Comparison of ENCODE assay signal across 8 cellular contexts in genomic region chr19:36665832-36666231, GRCh38. TPM values are rescaled to one million over a fixed set of nuclear protein-coding genes. Genes with fewer than 3 reads are reported as not detected.
DNase-seq lines count a peak whose midpoint lies in the region; ATAC-seq lines count a peak whose summit lies in the region.

No MANE protein-coding gene starts in this region.

- no peaks in the 10 kb centered on the region for H3K27me3 Mint-ChIP-seq in activated T-helper 2 cell treated with anti-CD3 and anti-CD28 coated beads, Interferon-gamma antibody, Interleukin-2, Interleukin-4, amounts not matched to agents 10 μg/mL and 5 μg/mL and 100 μg/mL, durations not matched to agents 14 hours and 24 hours and 36 hours (ENCODE audit: low read depth)
- H3K27me3 Mint-ChIP-seq in stimulated activated naive B cell treated with anti-CD40 and anti-IgM and Interleukin-4, amounts not matched to agents 10 μg/mL and 1 μg/mL and 100 μg/mL, for 72 hours: no peaks in the 10 kb centered on the region

- H3K4me1 ChIP-seq in iPS-20b (ENCODE audit: insufficient read depth, low read length): no peaks in the 10 kb centered on the region

- H3K9me3 ChIP-seq in iPS-20b (ENCODE audit: insufficient read depth, low read depth, low read length): peaks cover 12% of the 10 kb centered on the region

- peak overlapping the region; percentile 85 for H3K4me3 ChIP-seq in iPS-20b (ENCODE audit: low read length)

- H3K9me3 Mint-ChIP-seq in activated T-helper 2 cell treated with anti-CD3 and anti-CD28 coated beads, Interferon-gamma antibody, Interleukin-2, Interleukin-4, amounts not matched to agents 10 μg/mL and 5 μg/mL and 100 μg/mL, durations not matched to agents 14 hours and 24 hours and 36 hours: peaks cover 65% of the 10 kb centered on the region
- H3K9me3 Mint-ChIP-seq in stimulated activated naive B cell treated with anti-CD40 and anti-IgM and Interleukin-4, amounts not matched to agents 10 μg/mL and 1 μg/mL and 100 μg/mL, for 72 hours: peaks cover 5 to 10% of the 10 kb centered on the region in 2 donors

- intact Hi-C loops in activated T-helper 2 cell treated with anti-CD3 and anti-CD28 coated beads, Interferon-gamma antibody, Interleukin-2, Interleukin-4, amounts not matched to agents 10 μg/mL and 5 μg/mL and 100 μg/mL, durations not matched to agents 14 hours and 24 hours and 36 hours (cut with micrococcal nuclease): loop anchor here (1.0 to 2.0 kb wide), 2 partner anchors 21 to 137 kb away; partner anchors contain the start of genes ZNF260 and ZNF567

- peak; percentile 37 for DNase-seq in DMS53 (lab: John Stamatoyannopoulos, UW)
- no peak for DNase-seq in DMS53 treated with DMSO at 0.1 percent for 48 hours (lab: John Stamatoyannopoulos, UW; ENCODE audit: unreplicated experiment)
- DNase-seq in activated T-helper 2 cell treated with anti-CD3 and anti-CD28 coated beads, Interferon-gamma antibody, Interleukin-2, Interleukin-4, amounts not matched to agents 10 μg/mL and 5 μg/mL and 100 μg/mL, durations not matched to agents 14 hours and 24 hours and 36 hours (ENCODE audit: low spot score): no peak
- no peak for DNase-seq in stimulated activated naive B cell treated with anti-CD40 and anti-IgM and Interleukin-4, amounts not matched to agents 10 μg/mL and 1 μg/mL and 100 μg/mL, for 72 hours
- no peak for DNase-seq in dedifferentiated amniotic fluid mesenchymal stem cell (ENCODE audit: extremely low spot score)
- DNase-seq in effector CD8-positive, alpha-beta T cell (lab: John Stamatoyannopoulos, UW): no peak
- no peak for DNase-seq in activated CD8-positive, alpha-beta memory T cell treated with anti-CD3 and anti-CD28 coated beads, Interleukin-2, amount 50 U/mL, for 4 hours

- peak overlapping the region; percentile 84; the same call in 1 of the 2 replicates for H3K9ac ChIP-seq in iPS-20b (ENCODE audit: low read depth, low read length)

- H3K4me1 Mint-ChIP-seq in activated T-helper 2 cell treated with anti-CD3 and anti-CD28 coated beads, Interferon-gamma antibody, Interleukin-2, Interleukin-4, amounts not matched to agents 10 μg/mL and 5 μg/mL and 100 μg/mL, durations not matched to agents 14 hours and 24 hours and 36 hours (ENCODE audit: low read depth): peaks cover 14% of the 10 kb centered on the region
- peaks cover 22 to 34% of the 10 kb centered on the region in 2 donors for H3K4me1 Mint-ChIP-seq in stimulated activated naive B cell treated with anti-CD40 and anti-IgM and Interleukin-4, amounts not matched to agents 10 μg/mL and 1 μg/mL and 100 μg/mL, for 72 hours

- H3K36me3 Mint-ChIP-seq in activated T-helper 2 cell treated with anti-CD3 and anti-CD28 coated beads, Interferon-gamma antibody, Interleukin-2, Interleukin-4, amounts not matched to agents 10 μg/mL and 5 μg/mL and 100 μg/mL, durations not matched to agents 14 hours and 24 hours and 36 hours (ENCODE audit: low read depth): peaks cover 60% of the 10 kb centered on the region
- peaks cover 41 to 63% of the 10 kb centered on the region in 2 donors for H3K36me3 Mint-ChIP-seq in stimulated activated naive B cell treated with anti-CD40 and anti-IgM and Interleukin-4, amounts not matched to agents 10 μg/mL and 1 μg/mL and 100 μg/mL, for 72 hours

- H3K27ac Mint-ChIP-seq in activated T-helper 2 cell treated with anti-CD3 and anti-CD28 coated beads, Interferon-gamma antibody, Interleukin-2, Interleukin-4, amounts not matched to agents 10 μg/mL and 5 μg/mL and 100 μg/mL, durations not matched to agents 14 hours and 24 hours and 36 hours: peak overlapping the region; percentile 38
- peak overlapping the region; percentile 98 for H3K27ac Mint-ChIP-seq in stimulated activated naive B cell treated with anti-CD40 and anti-IgM and Interleukin-4, amounts not matched to agents 10 μg/mL and 1 μg/mL and 100 μg/mL, for 72 hours

- no peak overlapping the region for H3K27ac ChIP-seq in iPS-20b (ENCODE audit: low read length)

- H3K4me3 Mint-ChIP-seq in activated T-helper 2 cell treated with anti-CD3 and anti-CD28 coated beads, Interferon-gamma antibody, Interleukin-2, Interleukin-4, amounts not matched to agents 10 μg/mL and 5 μg/mL and 100 μg/mL, durations not matched to agents 14 hours and 24 hours and 36 hours (ENCODE audit: low read depth): peak overlapping the region; percentile 98
- peak overlapping the region; percentile 96 to 97 for H3K4me3 Mint-ChIP-seq in stimulated activated naive B cell treated with anti-CD40 and anti-IgM and Interleukin-4, amounts not matched to agents 10 μg/mL and 1 μg/mL and 100 μg/mL, for 72 hours

- no peak for ATAC-seq in stimulated activated naive B cell treated with anti-CD40 and anti-IgM and Interleukin-4, amounts not matched to agents 10 μg/mL and 1 μg/mL and 100 μg/mL, for 72 hours (replicated peaks)

- peaks cover 21% of the 10 kb centered on the region for H3K36me3 ChIP-seq in iPS-20b (ENCODE audit: insufficient read depth, low read depth, low read length)

- no peaks in the 10 kb centered on the region for H3K27me3 ChIP-seq in iPS-20b (ENCODE audit: insufficient read depth, low read length)

RNA-seq across cellular contexts. Expression of gene ZNF461, which starts 0.8 kb away (rescaled TPM):
- 5.0 and 5.7 TPM in 2 replicates for total RNA-seq in activated T-helper 2 cell treated with anti-CD3 and anti-CD28 coated beads, Interferon-gamma antibody, Interleukin-2, Interleukin-4, amounts not matched to agents 10 μg/mL and 5 μg/mL and 100 μg/mL, durations not matched to agents 14 hours and 24 hours and 36 hours

RNA-seq across cellular contexts. Expression of gene ZNF567, which starts 21.6 kb away (rescaled TPM):
- total RNA-seq in activated T-helper 2 cell treated with anti-CD3 and anti-CD28 coated beads, Interferon-gamma antibody, Interleukin-2, Interleukin-4, amounts not matched to agents 10 μg/mL and 5 μg/mL and 100 μg/mL, durations not matched to agents 14 hours and 24 hours and 36 hours: 7.6 and 7.7 TPM in 2 replicates
